Comparison of ENCODE assay signal across 1 cellular context in genomic region chr13:40672310-40673060, GRCh38.
TF ChIP-seq lines count a peak whose summit lies in the region.

No MANE protein-coding gene starts in this region.

TF ChIP-seq in HepG2, 621 proteins besides CTCF, POLR2A, EP300 and RAD21 (continued from another document):
- TF ChIP-seq ZFP1 (CRISPR knock-in tag; IDR thresholded peaks at IDR 0.05) (no peak), ZMAT3 (CRISPR knock-in tag; conservative IDR thresholded peaks at IDR 0.05) (no peak), SIX4 (CRISPR knock-in tag; IDR thresholded peaks at IDR 0.05) (peak; percentile 50; the same call in 1 of the 2 replicates), RELA (CRISPR knock-in tag; IDR thresholded peaks at IDR 0.05) (no peak), ZNF7 (CRISPR knock-in tag; IDR thresholded peaks at IDR 0.05) (no peak), KDM3A (CRISPR knock-in tag; IDR thresholded peaks at IDR 0.05; ENCODE audit: low read depth) (no peak), SAP130 (CRISPR knock-in tag; IDR thresholded peaks at IDR 0.05; ENCODE audit: low read depth) (peak; percentile 19; the same call in 1 of the 2 replicates), SIX1 (CRISPR knock-in tag; IDR thresholded peaks at IDR 0.05; ENCODE audit: borderline replicate concordance) (peak; percentile 94), SP140L (CRISPR knock-in tag; IDR thresholded peaks at IDR 0.05; ENCODE audit: borderline replicate concordance) (no peak)
- TF ChIP-seq, protein P1, sequence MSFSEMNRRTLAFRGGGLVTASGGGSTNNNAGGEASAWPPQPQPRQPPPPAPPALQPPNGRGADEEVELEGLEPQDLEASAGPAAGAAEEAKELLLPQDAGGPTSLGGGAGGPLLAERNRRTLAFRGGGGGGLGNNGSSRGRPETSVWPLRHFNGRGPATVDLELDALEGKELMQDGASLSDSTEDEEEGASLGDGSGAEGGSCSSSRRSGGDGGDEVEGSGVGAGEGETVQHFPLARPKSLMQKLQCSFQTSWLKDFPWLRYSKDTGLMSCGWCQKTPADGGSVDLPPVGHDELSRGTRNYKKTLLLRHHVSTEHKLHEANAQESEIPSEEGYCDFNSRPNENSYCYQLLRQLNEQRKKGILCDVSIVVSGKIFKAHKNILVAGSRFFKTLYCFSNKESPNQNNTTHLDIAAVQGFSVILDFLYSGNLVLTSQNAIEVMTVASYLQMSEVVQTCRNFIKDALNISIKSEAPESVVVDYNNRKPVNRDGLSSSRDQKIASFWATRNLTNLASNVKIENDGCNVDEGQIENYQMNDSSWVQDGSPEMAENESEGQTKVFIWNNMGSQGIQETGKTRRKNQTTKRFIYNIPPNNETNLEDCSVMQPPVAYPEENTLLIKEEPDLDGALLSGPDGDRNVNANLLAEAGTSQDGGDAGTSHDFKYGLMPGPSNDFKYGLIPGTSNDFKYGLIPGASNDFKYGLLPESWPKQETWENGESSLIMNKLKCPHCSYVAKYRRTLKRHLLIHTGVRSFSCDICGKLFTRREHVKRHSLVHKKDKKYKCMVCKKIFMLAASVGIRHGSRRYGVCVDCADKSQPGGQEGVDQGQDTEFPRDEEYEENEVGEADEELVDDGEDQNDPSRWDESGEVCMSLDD (CRISPR knock-in tag; IDR thresholded peaks at IDR 0.05; ENCODE audit: borderline replicate concordance) = no peak
TF ChIP-seq in HepG2: peak in this region for 7.
